22 cellular contexts compared by ENCODE assay signal in the genomic region with DNA sequence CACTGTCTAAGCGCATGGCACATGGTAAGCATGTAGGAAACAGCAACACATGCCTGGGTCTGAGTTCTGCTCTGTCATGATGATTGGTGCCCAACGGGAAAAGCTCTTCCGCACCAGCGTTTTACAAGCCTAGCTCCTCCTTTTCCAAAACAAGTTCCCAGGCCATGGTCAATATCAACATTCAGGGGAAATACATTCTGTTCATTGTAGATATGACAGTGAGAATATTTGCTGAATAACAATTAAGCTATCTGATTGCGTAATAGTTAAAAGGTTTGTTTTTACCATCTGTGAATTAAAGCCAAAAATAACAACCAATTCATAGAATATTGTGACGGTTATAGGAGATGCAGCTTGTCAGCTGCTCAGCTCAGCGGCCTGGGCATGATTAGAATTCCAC.
"Had no signal": no experiment of that assay in that cellular context is flagged by ENCODE, and none has a peak within 500 bp of the region (broad histone marks: within the 10 kb centered on the region; RNA-seq: fewer than 3 reads in every experiment).

No MANE protein-coding gene starts in this region.

- H3K36me3 Mint-ChIP-seq: activated naive CD4-positive, alpha-beta T cell treated with anti-CD3 and anti-CD28 coated beads, Interleukin-2, amount 50 U/mL, for 24 hours; WTC11 had no signal

- H3K4me2 ChIP-seq: SK-N-SH had no signal

- H3K4me3 Mint-ChIP-seq: activated CD8-positive, alpha-beta T cell treated with anti-CD3 and anti-CD28 coated beads, Interleukin-2, amount 10 ng/mL, durations not matched to agents 7 days and 5 days; activated naive CD4-positive, alpha-beta T cell treated with anti-CD3 and anti-CD28 coated beads, Interleukin-2, amount 50 U/mL, for 24 hours; central memory CD8-positive, alpha-beta T cell; WTC11 had no signal

- DNase-seq: activated CD4-positive, alpha-beta T cell treated with anti-CD3 and anti-CD28 coated beads for 48 hours; activated CD4-positive, alpha-beta T cell treated with anti-CD3 and anti-CD28 coated beads, Interleukin-2, amount 50 U/mL, for 4 hours; activated CD4-positive, CD25-positive, alpha-beta regulatory T cell treated with anti-CD3 and anti-CD28 coated beads, Interleukin-2, amount 50 U/mL, for 72 hours; activated CD8-positive, alpha-beta memory T cell treated with anti-CD3 and anti-CD28 coated beads, Interleukin-2, amount 50 U/mL, for 48 hours; activated CD8-positive, alpha-beta T cell treated with anti-CD3 and anti-CD28 coated beads, Interleukin-2, amount 10 ng/mL, durations not matched to agents 7 days and 5 days; activated effector memory CD4-positive, alpha-beta T cell treated with Interleukin-2 at 50 U/mL for 16 hours; activated naive CD4-positive, alpha-beta T cell; activated T-cell treated with anti-CD3 and anti-CD28 coated beads, Interleukin-2, amount 50 U/mL, for 1 hour; aorta; NCI-H1048; NCI-H146; NCI-H187 treated with DMSO at 0.1 percent for 48 hours; NCI-H510A treated with DMSO at 0.1 percent for 48 hours; NCI-H69; Peyer's patch; Right ventricle myocardium superior; SJCRH30; SK-N-SH had no signal

- H3K27me3 Mint-ChIP-seq: central memory CD8-positive, alpha-beta T cell had no signal

- H3K27me3 ChIP-seq: Peyer's patch, SJCRH30 had no signal

- H3K4me1 ChIP-seq: Peyer's patch, SJCRH30 had no signal

- H3K9ac ChIP-seq: SK-N-SH had no signal

- H3K36me3 ChIP-seq: Peyer's patch, SJCRH30 had no signal

- H3K9me3 Mint-ChIP-seq: activated naive CD4-positive, alpha-beta T cell treated with anti-CD3 and anti-CD28 coated beads, Interleukin-2, amount 50 U/mL, for 24 hours; WTC11 had no signal

- ATAC-seq: activated CD8-positive, alpha-beta T cell treated with anti-CD3 and anti-CD28 coated beads, Interleukin-2, amount 10 ng/mL, durations not matched to agents 7 days and 5 days; WTC11 had no signal

- H3K9me3 ChIP-seq: Peyer's patch, SJCRH30, SK-N-SH had no signal

- H3K27ac ChIP-seq: Peyer's patch, RWPE1, SJCRH30 had no signal

- H3K27ac Mint-ChIP-seq: activated CD8-positive, alpha-beta T cell treated with anti-CD3 and anti-CD28 coated beads, Interleukin-2, amount 10 ng/mL, durations not matched to agents 7 days and 5 days; activated naive CD4-positive, alpha-beta T cell treated with anti-CD3 and anti-CD28 coated beads, Interleukin-2, amount 50 U/mL, for 24 hours; WTC11 had no signal

- H3K4me3 ChIP-seq: Peyer's patch, SJCRH30 had no signal

- H3K4me1 Mint-ChIP-seq: activated naive CD4-positive, alpha-beta T cell treated with anti-CD3 and anti-CD28 coated beads, Interleukin-2, amount 50 U/mL, for 24 hours; central memory CD8-positive, alpha-beta T cell had no signal
